6 cellular contexts compared by ENCODE assay signal in the genomic region with DNA sequence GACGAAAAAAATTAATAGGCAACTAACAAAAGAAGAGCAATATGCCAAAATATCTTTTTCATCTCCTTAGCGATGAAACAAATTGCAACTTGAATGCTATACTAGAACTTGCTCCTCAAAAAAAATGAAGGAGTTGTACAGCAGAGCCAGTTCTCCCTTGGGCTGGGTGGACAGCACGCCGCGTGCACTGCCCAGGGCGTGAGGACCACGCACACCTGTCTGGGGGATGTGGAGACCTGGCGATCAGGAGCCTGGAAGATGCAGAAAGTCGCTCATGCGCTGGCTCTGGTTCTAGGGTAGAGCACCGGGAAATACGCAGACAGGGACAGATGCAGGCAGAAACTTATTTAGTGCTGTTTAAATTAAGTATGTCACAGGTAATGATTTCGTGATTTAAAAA.
"Had no signal": no experiment of that assay in that cellular context is flagged by ENCODE, and none has a peak within 500 bp of the region (broad histone marks: within the 10 kb centered on the region; RNA-seq: fewer than 3 reads in every experiment).

No MANE protein-coding gene starts in this region.

- H3K4me1 Mint-ChIP-seq: IgD-negative memory B cell had no signal

- ATAC-seq: HepG2 had no signal

- FAIRE-seq: HepG2, HTR-8/SVneo had no signal

- H3K36me3 Mint-ChIP-seq: IgD-negative memory B cell had no signal

- DNase-seq: IMR-90, KG1 had no signal

- H3K27ac ChIP-seq: HL-60 had no signal
